Comparison of ENCODE assay signal across 22 cellular contexts in the genomic region with DNA sequence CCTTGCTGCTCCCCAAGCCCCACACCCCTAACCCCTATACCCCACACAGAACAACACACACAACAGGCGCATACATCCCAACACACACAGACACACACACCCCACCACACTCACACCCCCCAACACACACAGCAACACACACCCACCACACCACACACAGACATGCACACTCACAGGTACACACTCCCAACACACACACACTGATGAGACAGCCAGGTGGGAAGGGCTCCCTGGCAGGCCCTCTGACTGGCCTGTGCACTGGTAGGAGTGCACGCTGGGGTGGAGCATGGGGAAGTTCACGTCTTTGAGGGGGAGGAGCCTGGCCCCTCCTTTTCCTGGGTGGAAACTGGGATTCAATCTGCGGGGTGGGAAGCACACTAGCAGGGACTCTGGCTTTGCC.
A peak's percentile ranks its signal among the peaks of the same experiment; 100 is the strongest.
DNase-seq lines count a peak whose midpoint lies in the region; ATAC-seq and TF ChIP-seq lines count a peak whose summit lies in the region.
"Had no signal": no experiment of that assay in that cellular context is flagged by ENCODE, and none has a peak within 500 bp of the region (broad histone marks: within the 10 kb centered on the region; RNA-seq: fewer than 3 reads in every experiment).

No MANE protein-coding gene starts in this region.

- H3K36me3 Mint-ChIP-seq in dendritic cell treated with granulocyte-macrophage colony-stimulating factor and Interleukin-4, amounts not matched to agents 40 ng/mL and 50 ng/mL, for 4 days (ENCODE audit: low read depth): no peaks in the 10 kb centered on the region
- H3K36me3 Mint-ChIP-seq: activated CD4-positive, alpha-beta memory T cell treated with anti-CD3 and anti-CD28 coated beads for 36 hours; neural progenitor cell had no signal

- H3K9me3 ChIP-seq in heart left ventricle (peaks cover 0 to 8% (median 0%) of the 10 kb centered on the region in 12 donors), mesenchymal stem cell (ENCODE audit: control insufficient read depth, low read length) (no peaks in the 10 kb centered on the region), transverse colon (no peaks in the 10 kb centered on the region), A673 (ENCODE audit: low read depth, low read length, poor library complexity, severe bottlenecking) (no peaks in the 10 kb centered on the region)

- H2BK120ac ChIP-seq in mesenchymal stem cell (ENCODE audit: low read depth, low read length): no peak overlapping the region

- TF ChIP-seq EP300 in transverse colon (IDR thresholded peaks at IDR 0.05; ENCODE audit: low read depth): no peak

- peak overlapping the region in 1 of 2 experiments; percentile 44 for H3K18ac ChIP-seq in mesenchymal stem cell (ENCODE audit: low read depth in 1 of 2, low read length in 2 of 2)

- H3K27ac ChIP-seq in heart left ventricle (no peak overlapping the region), mesenchymal stem cell (ENCODE audit: low read length, poor library complexity, severe bottlenecking) (no peak overlapping the region), transverse colon (peak overlapping the region in 1 of 4 donors; percentile 76), A673 (ENCODE audit: low read depth, low read length, poor library complexity, severe bottlenecking) (no peak overlapping the region)
- H3K27ac ChIP-seq: cardiac muscle cell, foreskin keratinocyte, neural progenitor cell had no signal

- CTCF ChIA-PET in A673 (lab: Charles Lee): no interaction called here

- H3K4me2 ChIP-seq in mesenchymal stem cell (ENCODE audit: low read length, poor library complexity, severe bottlenecking): no peak overlapping the region
- H3K4me2 ChIP-seq: neural progenitor cell had no signal

- H3K4me1 ChIP-seq in heart left ventricle (peaks cover 0 to 10% (median 3%) of the 10 kb centered on the region in 12 donors), mesenchymal stem cell (ENCODE audit: control insufficient read depth, insufficient read depth, low read depth, low read length) (peaks cover 4% of the 10 kb centered on the region), transverse colon (peaks cover 3 to 42% (median 25%) of the 10 kb centered on the region in 4 donors), A673 (ENCODE audit: insufficient read depth, low read length, poor library complexity, severe bottlenecking) (no peaks in the 10 kb centered on the region)
- H3K4me1 ChIP-seq: foreskin keratinocyte had no signal

- H2BK12ac ChIP-seq in mesenchymal stem cell (ENCODE audit: low read length in 2 of 2): no peak overlapping the region

- no peak overlapping the region for H3K4ac ChIP-seq in mesenchymal stem cell (ENCODE audit: low read depth in 1 of 2, low read length in 2 of 2)

- H3K4me1 Mint-ChIP-seq in dendritic cell treated with granulocyte-macrophage colony-stimulating factor and Interleukin-4, amounts not matched to agents 40 ng/mL and 50 ng/mL, for 4 days (ENCODE audit: low read depth): peaks cover 55% of the 10 kb centered on the region

- H3K14ac ChIP-seq in mesenchymal stem cell (ENCODE audit: low read length in 2 of 2): peak overlapping the region in 1 of 2 experiments; percentile 50

- 64 to 78% (median 70%) methylated on average over 4 of the region's 4 CpGs for WGBS in heart left ventricle, 4 donors
- 100% methylated on average over 3 of the region's 4 CpGs for WGBS in mesenchymal stem cell
- 48% methylated on average over 4 of the region's 4 CpGs; no CpG with 5 or more reads in 1 of the 2 donors for WGBS in transverse colon (ENCODE audit: low coverage in 1 of 2), 2 donors

- H2BK15ac ChIP-seq in mesenchymal stem cell (ENCODE audit: low read depth, poor library complexity, severe bottlenecking): no peak overlapping the region

- TF ChIP-seq POLR2A in heart left ventricle (IDR thresholded peaks at IDR 0.05): no peak
- peak; percentile 10 for TF ChIP-seq POLR2A in transverse colon (IDR thresholded peaks at IDR 0.05)

- H3K4me3 Mint-ChIP-seq in dendritic cell treated with granulocyte-macrophage colony-stimulating factor and Interleukin-4, amounts not matched to agents 40 ng/mL and 50 ng/mL, for 4 days: peak overlapping the region; percentile 49
- H3K4me3 Mint-ChIP-seq: activated B cell treated with CpG ODN at 0.5 μM for 24 hours; activated CD4-positive, alpha-beta memory T cell treated with anti-CD3 and anti-CD28 coated beads for 36 hours; activated naive CD4-positive, alpha-beta T cell treated with anti-CD3 and anti-CD28 coated beads for 36 hours; activated T-cell treated with anti-CD3 and anti-CD28 coated beads, Interleukin-2, amount 50 U/mL, for 24 hours; CD4-positive, alpha-beta T cell had no signal

- H3K27me3 ChIP-seq in heart left ventricle: no peaks in the 10 kb centered on the region
- H3K27me3 ChIP-seq in mesenchymal stem cell (ENCODE audit: control insufficient read depth in 1 of 2, insufficient read depth in 1 of 2, low read length in 2 of 2): peaks cover 0 to 22% of the 10 kb centered on the region in 2 experiments
- H3K27me3 ChIP-seq in transverse colon: no peaks in the 10 kb centered on the region
- H3K27me3 ChIP-seq in A673 (replicated peaks; ENCODE audit: insufficient read depth, low read depth, low read length, poor library complexity): peaks cover 18% of the 10 kb centered on the region
- H3K27me3 ChIP-seq: cardiac muscle cell, dorsolateral prefrontal cortex, neural progenitor cell had no signal

- no TSS peak for BruUV-seq in A673 (replicated peaks; lab: Mats Ljungman, UMichigan)

- POLR2A ChIA-PET in A673 (lab: Charles Lee; ENCODE audit: low non-redundant PET): no interaction called here

- in situ Hi-C loops in transverse colon (cut with MboI; ENCODE audit: low pct_ligation_motif_present in 1 of 4, low pct_unique_long_range_greater_than_20kb in 1 of 4, low sequenced_read_pairs in 3 of 4): no loop called here

- H4K8ac ChIP-seq in mesenchymal stem cell (ENCODE audit: low read length): no peak overlapping the region

- H3K4me3 ChIP-seq in heart left ventricle: no peak overlapping the region
- H3K4me3 ChIP-seq in mesenchymal stem cell (ENCODE audit: insufficient read depth in 1 of 2, low read depth in 1 of 2, low read length in 2 of 2): no peak overlapping the region
- H3K4me3 ChIP-seq in transverse colon: no peak overlapping the region
- H3K4me3 ChIP-seq in A673 (ENCODE audit: low read depth, low read length, poor library complexity, severe bottlenecking): no peak overlapping the region
- H3K4me3 ChIP-seq: cardiac muscle cell, dorsolateral prefrontal cortex, neural progenitor cell had no signal

- no peak for TF ChIP-seq CTCF in heart left ventricle (IDR thresholded peaks at IDR 0.05)
- no peak for TF ChIP-seq CTCF in transverse colon (IDR thresholded peaks at IDR 0.05)
- no peak for TF ChIP-seq CTCF in A673 (conservative IDR thresholded peaks at IDR 0.05; ENCODE audit: low read depth, low read length)

- intact Hi-C loops in heart left ventricle (cut with DNase I): no loop called here
- intact Hi-C loops in cardiac septum (cut with DNase I): no loop called here
- intact Hi-C loops in dendritic cell treated with granulocyte-macrophage colony-stimulating factor and Interleukin-4, amounts not matched to agents 40 ng/mL and 50 ng/mL, for 4 days (cut with micrococcal nuclease): loop anchor here (10.0 kb wide), 1 partner anchor 57 kb away; no protein-coding TSS in a partner anchor
- intact Hi-C loops in transverse colon (cut with DNase I; ENCODE audit: low total_unique reads): no loop called here
- intact Hi-C loops in A673 (cut with micrococcal nuclease; ENCODE audit: unreplicated experiment): no loop called here

- no peak overlapping the region for H3K23ac ChIP-seq in mesenchymal stem cell (ENCODE audit: low read length in 2 of 2)

- H3K9me3 Mint-ChIP-seq in dendritic cell treated with granulocyte-macrophage colony-stimulating factor and Interleukin-4, amounts not matched to agents 40 ng/mL and 50 ng/mL, for 4 days: no peaks in the 10 kb centered on the region
- H3K9me3 Mint-ChIP-seq: activated CD4-positive, alpha-beta memory T cell treated with anti-CD3 and anti-CD28 coated beads for 36 hours; activated T-cell treated with anti-CD3 and anti-CD28 coated beads, Interleukin-2, amount 50 U/mL, for 24 hours; neural progenitor cell had no signal

- H2AFZ ChIP-seq in mesenchymal stem cell (ENCODE audit: low read depth, low read length): no peak overlapping the region
- H2AFZ ChIP-seq: neural progenitor cell had no signal

- H3K79me1 ChIP-seq in mesenchymal stem cell (replicated peaks; ENCODE audit: low read length, poor library complexity, severe bottlenecking): no peaks in the 10 kb centered on the region

- peak overlapping the region; percentile 70 for H2AK5ac ChIP-seq in mesenchymal stem cell (ENCODE audit: low read length, severe bottlenecking)

- ATAC-seq in heart left ventricle: peak in 3 of 4 donors; percentile 33 to 74 (median 45)
- ATAC-seq: foreskin keratinocyte, SK-N-SH treated with all-trans-retinoic acid at 6 μM for 48 hours had no signal

- H3K36me3 ChIP-seq in heart left ventricle (no peaks in the 10 kb centered on the region), mesenchymal stem cell (ENCODE audit: control insufficient read depth in 1 of 2, insufficient read depth in 2 of 2, low read depth in 1 of 2, low read length in 2 of 2) (no peaks in the 10 kb centered on the region), transverse colon (no peaks in the 10 kb centered on the region), A673 (ENCODE audit: insufficient read depth, low read length, poor library complexity, severe bottlenecking) (no peaks in the 10 kb centered on the region)
- H3K36me3 ChIP-seq: cardiac muscle cell, neural progenitor cell had no signal

- peak in 1 of 5 donors; percentile 34 for DNase-seq in heart left ventricle
- no peak for DNase-seq in cardiac septum (ENCODE audit: low spot score)
- DNase-seq in mesenchymal stem cell: no peak
- DNase-seq in transverse colon: peak; percentile 54
- no peak for DNase-seq in A673 (ENCODE audit: low spot score)
- DNase-seq in NCI-H1436 treated with DMSO at 0.1 percent for 48 hours (lab: John Stamatoyannopoulos, UW): no peak
- DNase-seq in A172 (ENCODE audit: low spot score): no peak
- DNase-seq: activated B cell treated with CpG ODN at 0.5 μM for 24 hours; activated CD4-positive, alpha-beta memory T cell treated with anti-CD3 and anti-CD28 coated beads for 36 hours; activated naive CD4-positive, alpha-beta T cell treated with anti-CD3 and anti-CD28 coated beads for 36 hours; activated T-cell treated with anti-CD3 and anti-CD28 coated beads, Interleukin-2, amount 50 U/mL, for 24 hours; CD4-positive, alpha-beta T cell; dorsolateral prefrontal cortex; foreskin keratinocyte; Kasumi-1; NCI-H1092 treated with DMSO at 0.1 percent for 48 hours; NCI-H2081; NK-92 treated with Interleukin-12 subunit alpha and Interleukin-12 subunit beta, amount 100 ng/mL, for 24 hours had no signal

- no peaks in the 10 kb centered on the region for H3K27me3 Mint-ChIP-seq in dendritic cell treated with granulocyte-macrophage colony-stimulating factor and Interleukin-4, amounts not matched to agents 40 ng/mL and 50 ng/mL, for 4 days
- H3K27me3 Mint-ChIP-seq: activated CD4-positive, alpha-beta memory T cell treated with anti-CD3 and anti-CD28 coated beads for 36 hours; activated T-cell treated with anti-CD3 and anti-CD28 coated beads, Interleukin-2, amount 50 U/mL, for 24 hours; CD4-positive, alpha-beta T cell had no signal

- no peak overlapping the region for H3K9ac ChIP-seq in mesenchymal stem cell (ENCODE audit: low read length)
- H3K9ac ChIP-seq: neural progenitor cell had no signal

- peak overlapping the region; percentile 82 for H3K27ac Mint-ChIP-seq in dendritic cell treated with granulocyte-macrophage colony-stimulating factor and Interleukin-4, amounts not matched to agents 40 ng/mL and 50 ng/mL, for 4 days
- H3K27ac Mint-ChIP-seq: activated B cell treated with CpG ODN at 0.5 μM for 24 hours; activated CD4-positive, alpha-beta memory T cell treated with anti-CD3 and anti-CD28 coated beads for 36 hours; activated naive CD4-positive, alpha-beta T cell treated with anti-CD3 and anti-CD28 coated beads for 36 hours; activated T-cell treated with anti-CD3 and anti-CD28 coated beads, Interleukin-2, amount 50 U/mL, for 24 hours; CD4-positive, alpha-beta T cell had no signal

- H4K91ac ChIP-seq in mesenchymal stem cell (ENCODE audit: low read length): peak overlapping the region; percentile 46

- H2BK5ac ChIP-seq in mesenchymal stem cell (ENCODE audit: low read depth, low read length, poor library complexity, severe bottlenecking): no peak overlapping the region
